Comparison of ENCODE assay signal across 8 cellular contexts in the genomic region with DNA sequence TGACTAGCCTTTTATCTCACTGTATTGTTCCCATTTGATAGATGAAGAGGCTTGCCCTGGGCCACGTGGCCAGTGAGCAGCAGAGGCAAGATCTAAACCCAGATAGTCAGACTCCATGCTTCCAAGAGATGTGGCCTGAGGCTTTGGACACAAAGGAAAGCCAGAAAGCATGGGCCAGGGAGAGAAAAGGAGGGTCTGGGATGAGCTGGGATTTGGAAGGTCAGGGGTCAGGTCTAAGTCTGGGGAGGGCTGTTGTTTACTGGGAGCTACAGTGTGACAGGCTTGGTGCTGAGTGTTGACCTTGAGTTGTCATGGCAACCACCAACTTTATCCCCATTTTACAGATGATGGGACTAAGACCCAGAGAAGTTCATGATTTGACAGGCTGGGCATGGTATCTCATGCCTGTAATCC. TPM values are rescaled to one million over a fixed set of nuclear protein-coding genes. Genes with fewer than 3 reads are reported as not detected.
A peak's percentile ranks its signal among the peaks of the same experiment; 100 is the strongest.
DNase-seq lines count a peak whose midpoint lies in the region; ATAC-seq and FAIRE-seq lines count a peak whose summit lies in the region.
"Had no signal": no experiment of that assay in that cellular context is flagged by ENCODE, and none has a peak within 500 bp of the region (broad histone marks: within the 10 kb centered on the region; RNA-seq: fewer than 3 reads in every experiment).

No MANE protein-coding gene starts in this region.

- H4K20me1 ChIP-seq in BLaER1 treated with 17β-estradiol and CSF1 and Interleukin-3, amounts not matched to agents 10 nM and 100 nM = peaks cover 0 to 30% (median 8%) of the 10 kb centered on the region in 11 experiments; a peak in 6 of 22 replicates

- DNase-seq in RCC 7860 (ENCODE audit: low spot score) (peak; percentile 5), right cardiac atrium (no peak), putamen (ENCODE audit: low spot score) (no peak)
- DNase-seq: DND-41, NCI-H2107 had no signal

- peaks cover 0 to 8% (median 6%) of the 10 kb centered on the region in 11 experiments; a peak in 5 of 22 replicates for H3K36me3 ChIP-seq in BLaER1 treated with 17β-estradiol and CSF1 and Interleukin-3, amounts not matched to agents 10 nM and 100 nM
- H3K36me3 ChIP-seq in iPS-15b (ENCODE audit: control insufficient read depth, insufficient read depth, low read length) = no peaks in the 10 kb centered on the region

- H3K4me1 ChIP-seq in BLaER1 treated with 17β-estradiol and CSF1 and Interleukin-3, amounts not matched to agents 10 nM and 100 nM = peaks cover 25 to 53% (median 41%) of the 10 kb centered on the region in 10 experiments
- H3K4me1 ChIP-seq in iPS-15b (ENCODE audit: control insufficient read depth, insufficient read depth, low read length) = peaks cover 2% of the 10 kb centered on the region
- peaks cover 20% of the 10 kb centered on the region for H3K4me1 ChIP-seq in right cardiac atrium (ENCODE audit: control insufficient read depth, insufficient read depth, low read length)

- intact Hi-C loops in right cardiac atrium (cut with DNase I) = loop anchor here in 3 of 4 donors (5.0 to 10.0 kb wide), 3 partner anchors 115 to 287 kb away; no protein-coding TSS in a partner anchor

- H3K27me3 ChIP-seq in BLaER1 treated with 17β-estradiol and CSF1 and Interleukin-3, amounts not matched to agents 10 nM and 100 nM = no peaks in the 10 kb centered on the region
- peaks cover 2% of the 10 kb centered on the region for H3K27me3 ChIP-seq in iPS-15b (ENCODE audit: control insufficient read depth, insufficient read depth, low read length)
- H3K27me3 ChIP-seq in right cardiac atrium (ENCODE audit: control insufficient read depth, insufficient read depth) = no peaks in the 10 kb centered on the region

- peak overlapping the region in 3 of 11 experiments; percentile 12 to 86 (median 78); a peak in 3 of 22 replicates for H3K9ac ChIP-seq in BLaER1 treated with 17β-estradiol and CSF1 and Interleukin-3, amounts not matched to agents 10 nM and 100 nM
- H3K9ac ChIP-seq in iPS-15b (ENCODE audit: low read depth, low read length) = no peak overlapping the region

- 74% methylated on average over 1 of the region's 1 CpG for WGBS in right cardiac atrium

- H3K4me3 ChIP-seq in BLaER1 treated with 17β-estradiol and CSF1 and Interleukin-3, amounts not matched to agents 10 nM and 100 nM = peak overlapping the region in 4 of 10 experiments; percentile 9 to 80 (median 79); a peak in 5 of 20 replicates
- peak overlapping the region; percentile 4 for H3K4me3 ChIP-seq in iPS-15b (ENCODE audit: low read depth, low read length)
- no peak overlapping the region for H3K4me3 ChIP-seq in right cardiac atrium (ENCODE audit: low read length)

- no peak for ATAC-seq in right cardiac atrium
- ATAC-seq in GM19455 (IDR thresholded peaks at IDR 0.05; ENCODE audit: unreplicated experiment) = no peak

- H3K27ac ChIP-seq in BLaER1 treated with 17β-estradiol and CSF1 and Interleukin-3, amounts not matched to agents 10 nM and 100 nM = no peak overlapping the region
- no peak overlapping the region for H3K27ac ChIP-seq in right cardiac atrium (ENCODE audit: low read length)

- peaks cover 9 to 20% (median 12%) of the 10 kb centered on the region in 11 experiments; a peak in 21 of 22 replicates for H3K9me3 ChIP-seq in BLaER1 treated with 17β-estradiol and CSF1 and Interleukin-3, amounts not matched to agents 10 nM and 100 nM (replicated peaks in 1 of 11)
- H3K9me3 ChIP-seq in iPS-15b (ENCODE audit: control insufficient read depth, insufficient read depth, low read length) (no peaks in the 10 kb centered on the region), right cardiac atrium (ENCODE audit: control insufficient read depth, low read length) (no peaks in the 10 kb centered on the region)

- H3K4me2 ChIP-seq in BLaER1 treated with 17β-estradiol and CSF1 and Interleukin-3, amounts not matched to agents 10 nM and 100 nM = peak overlapping the region; percentile 95 to 100 (median 99); a peak in 21 of 22 replicates

- FAIRE-seq in RCC 7860 (lab: Jason Lieb, UNC) = no peak

RNA-seq across cellular contexts. Expression of gene SLC35E4, which starts 2.1 kb away (rescaled TPM):
- total RNA-seq in right cardiac atrium = 1 to 10 TPM; 2.5 to 4.0 (median 2.9) TPM
- 2.9 TPM for polyA plus RNA-seq in right cardiac atrium

RNA-seq across cellular contexts. Expression of gene DUSP18, which starts 30.0 kb away (rescaled TPM):
- total RNA-seq in right cardiac atrium = 1 to 10 TPM; 2.5 to 4.4 (median 3.5) TPM
- 2.1 TPM for polyA plus RNA-seq in right cardiac atrium

RNA-seq across cellular contexts. Expression of gene TCN2, which starts 30.7 kb away (rescaled TPM):
- 10 to 100 TPM; 10.9 to 33.4 (median 25.5) TPM for total RNA-seq in right cardiac atrium
- polyA plus RNA-seq in right cardiac atrium = 14.3 TPM

RNA-seq across cellular contexts. Expression of gene PES1, which starts 46.0 kb away (rescaled TPM):
- 10 to 100 TPM; 23.7 to 31.9 (median 23.8) TPM for total RNA-seq in right cardiac atrium
- 20.1 TPM for polyA plus RNA-seq in right cardiac atrium

RNA-seq across cellular contexts. Expression of gene OSBP2, which starts 57.0 kb away (rescaled TPM):
- total RNA-seq in right cardiac atrium = 10 to 100 TPM in 2 of 4 donors, 1 to 10 TPM in 2; 4.1 to 12.3 (median 8.6) TPM
- 7.8 TPM for polyA plus RNA-seq in right cardiac atrium
